In genomic region chr4:52873191-52873590, GRCh38 we compare ENCODE assay signal across 1 cellular context.
TF ChIP-seq lines count a peak whose summit lies in the region.

No MANE protein-coding gene starts in this region.

TF ChIP-seq in IMR-90, 13 proteins besides CTCF, POLR2A, EP300 and RAD21:
- TF ChIP-seq ELK1 (IDR thresholded peaks at IDR 0.05; ENCODE audit: borderline replicate concordance, low read depth, low read length) (no peak), NFE2L2 (IDR thresholded peaks at IDR 0.05; ENCODE audit: low read depth, low read length) (no peak), RCOR1 (IDR thresholded peaks at IDR 0.05; ENCODE audit: insufficient replicate concordance, low read length) (no peak), BHLHE40 (IDR thresholded peaks at IDR 0.05; ENCODE audit: low read depth, low read length) (no peak), MXI1 (IDR thresholded peaks at IDR 0.05; ENCODE audit: borderline replicate concordance, low read depth, low read length) (no peak), CEBPB (IDR thresholded peaks at IDR 0.05; ENCODE audit: low read depth, low read length) (no peak), CHD1 (IDR thresholded peaks at IDR 0.05; ENCODE audit: low read depth, low read length) (no peak), MAZ (IDR thresholded peaks at IDR 0.05; ENCODE audit: borderline replicate concordance, low read depth, low read length) (no peak), FOS (IDR thresholded peaks at IDR 0.05; ENCODE audit: low read depth, low read length) (no peak), MAFK (IDR thresholded peaks at IDR 0.05; ENCODE audit: low read depth, low read length) (no peak), USF2 (IDR thresholded peaks at IDR 0.05; ENCODE audit: low read depth, low read length) (no peak), RFX5 (IDR thresholded peaks at IDR 0.05; ENCODE audit: low read depth, low read length) (no peak), SMC3 (IDR thresholded peaks at IDR 0.05; ENCODE audit: low read depth, low read length) (no peak)
